In the genomic region with DNA sequence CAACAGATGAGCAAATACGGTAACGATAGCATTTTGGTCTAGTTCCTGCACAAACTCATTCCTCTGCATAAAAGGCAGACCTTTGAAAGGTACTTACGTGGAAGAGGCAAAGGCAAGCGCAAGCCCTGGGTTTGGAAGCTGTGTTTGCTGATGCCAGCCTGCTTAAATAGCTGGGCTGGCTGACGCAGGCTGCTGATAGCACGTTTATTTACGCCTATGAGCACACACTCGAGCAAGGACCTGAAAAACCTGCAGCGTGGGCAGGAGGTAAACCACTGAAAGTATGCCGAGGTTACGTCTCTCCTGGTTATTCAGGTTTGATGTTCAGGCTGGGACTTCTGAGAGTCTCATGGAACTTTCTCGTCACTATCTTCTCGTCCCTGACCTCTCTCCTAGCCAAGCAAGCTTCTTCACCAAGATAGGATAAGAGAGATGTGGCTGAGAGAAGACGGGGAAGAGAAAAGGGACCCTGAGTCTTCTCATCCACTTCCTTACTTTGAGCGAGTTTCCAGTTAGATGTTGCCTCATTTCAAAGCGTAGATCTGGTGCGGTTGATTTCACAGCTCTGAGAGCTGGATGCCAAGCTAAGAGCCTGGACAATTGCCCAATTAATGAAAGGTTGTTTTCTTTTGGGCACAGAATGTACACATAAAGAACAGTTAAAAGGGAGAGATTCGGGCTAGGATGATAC, we compare ENCODE assay signal across 1 cellular context.
TF ChIP-seq lines count a peak whose summit lies in the region.

A gene with protein sequence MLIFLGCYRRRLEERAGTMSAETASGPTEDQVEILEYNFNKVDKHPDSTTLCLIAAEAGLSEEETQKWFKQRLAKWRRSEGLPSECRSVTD (minus strand): TSS at position 139 of the 691 bp plus-strand sequence. CDS start 23,480 bp downstream, outside the sequence.

TF ChIP-seq in HEK293, 187 proteins besides CTCF, POLR2A, EP300 and RAD21 (continued from another document):
- TF ChIP-seq, protein P1, sequence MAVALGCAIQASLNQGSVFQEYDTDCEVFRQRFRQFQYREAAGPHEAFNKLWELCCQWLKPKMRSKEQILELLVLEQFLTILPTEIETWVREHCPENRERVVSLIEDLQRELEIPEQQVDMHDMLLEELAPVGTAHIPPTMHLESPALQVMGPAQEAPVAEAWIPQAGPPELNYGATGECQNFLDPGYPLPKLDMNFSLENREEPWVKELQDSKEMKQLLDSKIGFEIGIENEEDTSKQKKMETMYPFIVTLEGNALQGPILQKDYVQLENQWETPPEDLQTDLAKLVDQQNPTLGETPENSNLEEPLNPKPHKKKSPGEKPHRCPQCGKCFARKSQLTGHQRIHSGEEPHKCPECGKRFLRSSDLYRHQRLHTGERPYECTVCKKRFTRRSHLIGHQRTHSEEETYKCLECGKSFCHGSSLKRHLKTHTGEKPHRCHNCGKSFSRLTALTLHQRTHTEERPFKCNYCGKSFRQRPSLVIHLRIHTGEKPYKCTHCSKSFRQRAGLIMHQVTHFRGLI (tag by site-specific recombination; IDR thresholded peaks at IDR 0.05) = peak; percentile 21; the same call in 1 of the 2 replicates
